Comparison of ENCODE assay signal across 5 cellular contexts in the genomic region with DNA sequence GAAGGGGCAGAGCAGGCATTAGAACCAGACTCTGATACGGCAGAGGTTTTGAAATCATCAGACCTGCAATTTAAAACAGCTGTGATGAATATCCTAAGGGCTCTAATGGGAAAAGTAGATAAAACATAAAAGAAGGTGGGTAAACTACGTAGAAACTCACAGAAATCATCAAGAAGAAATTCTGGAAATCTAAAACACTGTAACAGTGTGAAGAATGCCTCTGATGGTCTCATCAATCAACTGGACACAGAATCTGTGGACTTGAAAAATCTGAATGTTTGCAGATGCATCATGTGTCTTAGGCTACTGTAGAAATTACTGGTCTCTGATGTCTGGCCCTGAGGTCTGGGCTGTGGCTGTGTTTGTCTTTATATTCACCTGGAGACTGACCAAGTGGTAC.
"Had no signal": no experiment of that assay in that cellular context is flagged by ENCODE, and none has a peak within 500 bp of the region (broad histone marks: within the 10 kb centered on the region; RNA-seq: fewer than 3 reads in every experiment).

No MANE protein-coding gene starts in this region.

- H3K4me2 ChIP-seq: GM23338 had no signal

- H3K4me1 Mint-ChIP-seq: GM23338, IgD-negative memory B cell had no signal

- H3K27me3 Mint-ChIP-seq: IgD-negative memory B cell had no signal

- H2AFZ ChIP-seq: GM23338 had no signal

- DNase-seq: H9, HCEC 1CT, KBM-7 had no signal

- H3K9me3 Mint-ChIP-seq: GM23338, H9 had no signal

- H3K36me3 Mint-ChIP-seq: IgD-negative memory B cell had no signal

- H3K4me3 Mint-ChIP-seq: GM23338, H9, IgD-negative memory B cell had no signal

- H3K27ac Mint-ChIP-seq: GM23338, H9, IgD-negative memory B cell had no signal

- H3K4me3 ChIP-seq: GM23338 had no signal
